Comparison of ENCODE assay signal across 18 cellular contexts in the genomic region with DNA sequence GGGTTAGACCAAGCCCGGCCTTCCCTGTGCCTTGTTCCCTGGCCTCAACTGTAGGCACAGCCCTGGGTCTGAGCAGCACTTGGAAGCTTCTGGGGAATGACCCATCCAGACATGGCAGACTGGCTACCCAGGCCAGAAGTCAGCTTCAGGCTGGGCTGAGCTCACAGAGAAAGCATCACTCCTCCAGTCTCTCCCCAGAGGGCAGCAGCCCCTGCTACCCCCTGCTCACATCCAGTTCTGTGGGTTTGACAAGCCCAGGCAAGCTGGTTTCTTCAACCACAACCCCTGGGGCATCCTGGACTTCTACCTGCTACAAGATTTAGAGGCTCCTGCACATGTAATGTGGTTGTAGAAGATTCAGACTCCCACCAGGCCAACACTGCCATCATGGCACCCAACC. TPM values are rescaled to one million over a fixed set of nuclear protein-coding genes. Genes with fewer than 3 reads are reported as not detected.
"Had no signal": no experiment of that assay in that cellular context is flagged by ENCODE, and none has a peak within 500 bp of the region (broad histone marks: within the 10 kb centered on the region; RNA-seq: fewer than 3 reads in every experiment).

No MANE protein-coding gene starts in this region.

- FAIRE-seq: urothelium cell line had no signal

- H3K27ac ChIP-seq: coronary artery, neural progenitor cell, ovary, VCaP had no signal

- DNase-seq: activated CD4-positive, alpha-beta T cell treated with anti-CD3 and anti-CD28 coated beads for 1 hour; activated CD4-positive, alpha-beta T cell treated with anti-CD3 and anti-CD28 coated beads, Interleukin-2, amount 50 U/mL, for 4 hours; activated CD8-positive, alpha-beta memory T cell treated with anti-CD3 and anti-CD28 coated beads, Interleukin-2, amount 10 ng/mL, durations not matched to agents 7 days and 5 days; activated naive CD4-positive, alpha-beta T cell treated with anti-CD3 and anti-CD28 coated beads, Interleukin-2, amount 50 U/mL, for 16 hours; activated T-cell treated with anti-CD3 and anti-CD28 coated beads, Interleukin-2, amount 50 U/mL, for 24 hours; central memory CD4-positive, alpha-beta T cell; islet precursor cell; ovary; stimulated activated CD4-positive, alpha-beta T cell treated with anti-CD3 and anti-CD28 coated beads, Interleukin-12 subunit alpha, Interleukin-12 subunit beta, amount 100 ng/mL, for 4 hours; stimulated activated CD4-positive, alpha-beta T cell treated with anti-CD3 and anti-CD28 coated beads, Interleukin-2, amount 100 ng/mL, for 24 hours; T-helper 1 cell had no signal

- ATAC-seq: activated CD8-positive, alpha-beta memory T cell treated with anti-CD3 and anti-CD28 coated beads, Interleukin-2, amount 10 ng/mL, durations not matched to agents 7 days and 5 days; stimulated activated effector memory CD8-positive, alpha-beta T cell treated with anti-CD3 and anti-CD28 coated beads, Interleukin-12 subunit alpha, Interleukin-12 subunit beta, amount 100 ng/mL, for 72 hours had no signal

- H3K36me3 ChIP-seq: neural progenitor cell, ovary had no signal

- H3K4me3 ChIP-seq: coronary artery, neural progenitor cell, ovary had no signal

- H3K27me3 ChIP-seq: neural progenitor cell, ovary had no signal

- H3K9me3 ChIP-seq: ovary had no signal

RNA-seq across cellular contexts. Expression of gene C10orf71, which starts 9.0 kb away (rescaled TPM):
- total RNA-seq: activated CD8-positive, alpha-beta memory T cell treated with anti-CD3 and anti-CD28 coated beads, Interleukin-2, amount 10 ng/mL, durations not matched to agents 7 days and 5 days; fibroblast of lung; lung microvascular endothelial cell had no signal
- polyA plus RNA-seq: fibroblast of lung had no signal
